8 cellular contexts compared by ENCODE assay signal in the genomic region with DNA sequence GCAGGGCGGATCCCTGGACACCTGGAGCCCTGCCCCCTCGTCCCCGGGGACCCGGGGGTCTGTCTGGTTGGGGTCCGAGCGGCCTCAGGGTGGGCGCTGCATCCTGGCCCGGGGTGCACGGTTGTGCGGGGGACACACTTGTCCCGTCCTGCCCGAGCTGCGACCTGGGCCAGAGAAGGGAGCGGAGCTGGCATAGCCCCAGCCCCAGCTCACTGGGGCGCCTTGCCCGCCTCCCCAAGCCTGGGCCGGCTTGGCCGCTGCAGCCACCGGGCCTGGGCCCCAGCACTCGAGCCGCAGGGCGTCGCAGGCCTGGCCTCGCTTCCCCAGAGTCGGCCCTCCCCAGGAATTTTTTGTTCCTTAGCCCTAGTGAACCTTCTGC. TPM values are rescaled to one million over a fixed set of nuclear protein-coding genes. Genes with fewer than 3 reads are reported as not detected.
A peak's percentile ranks its signal among the peaks of the same experiment; 100 is the strongest.
DNase-seq lines count a peak whose midpoint lies in the region; ATAC-seq and TF ChIP-seq lines count a peak whose summit lies in the region.

No MANE protein-coding gene starts in this region.

- H3K4me3 ChIP-seq in HFF-Myc (replicated peaks; ENCODE audit: low read depth, low read length) (peak overlapping the region; percentile 43), subcutaneous abdominal adipose tissue (ENCODE audit: low read depth in 1 of 5, low read length in 5 of 5) (peak overlapping the region in 4 of 5 donors; percentile 66 to 81 (median 74))

- TF ChIP-seq CTCF in HFF-Myc (IDR thresholded peaks at IDR 0.05; ENCODE audit: low read depth, low read length, missing control alignments) = no peak

- peaks cover 0 to 15% (median 5%) of the 10 kb centered on the region in 5 donors for H3K27me3 ChIP-seq in subcutaneous abdominal adipose tissue (ENCODE audit: control insufficient read depth in 5 of 5, insufficient read depth in 4 of 5, low read length in 5 of 5)

- no peaks in the 10 kb centered on the region for H3K9me3 ChIP-seq in subcutaneous abdominal adipose tissue (ENCODE audit: control insufficient read depth in 5 of 5, low read length in 5 of 5)

- no peak for ATAC-seq in central memory CD8-positive, alpha-beta T cell (replicated peaks; ENCODE audit: extremely low read depth, poor library complexity, severe bottlenecking)
- ATAC-seq in left lobe of liver (peak; percentile 7), HG03521 (IDR thresholded peaks at IDR 0.05; ENCODE audit: unreplicated experiment) (no peak), GM19328 (IDR thresholded peaks at IDR 0.05; ENCODE audit: unreplicated experiment) (no peak)
- ATAC-seq in activated CD4-positive, CD25-positive, alpha-beta regulatory T cell treated with anti-CD3 and anti-CD28 coated beads, Interleukin-2, amount 50 U/mL, for 24 hours = no peak

- no peak overlapping the region for H3K27ac ChIP-seq in subcutaneous abdominal adipose tissue (ENCODE audit: low read depth, low read length)

- H3K27ac Mint-ChIP-seq in central memory CD8-positive, alpha-beta T cell (ENCODE audit: low read depth) = no peak overlapping the region

- H3K9ac ChIP-seq in subcutaneous abdominal adipose tissue (ENCODE audit: low read length in 5 of 5) = peak overlapping the region in 4 of 5 donors; percentile 39 to 71 (median 54)

- H3K36me3 ChIP-seq in subcutaneous abdominal adipose tissue (ENCODE audit: control insufficient read depth in 5 of 5, insufficient read depth in 5 of 5, low read length in 5 of 5) = peaks cover 0 to 24% (median 18%) of the 10 kb centered on the region in 5 donors

- no peaks in the 10 kb centered on the region for H3K9me3 Mint-ChIP-seq in central memory CD8-positive, alpha-beta T cell

- H3K4me1 Mint-ChIP-seq in central memory CD8-positive, alpha-beta T cell = peaks cover 13% of the 10 kb centered on the region

- H3K4me1 ChIP-seq in subcutaneous abdominal adipose tissue (ENCODE audit: control insufficient read depth in 5 of 5, insufficient read depth in 5 of 5, low read length in 5 of 5) = peaks cover 0 to 13% (median 9%) of the 10 kb centered on the region in 5 donors

- peak overlapping the region; percentile 60 for H3K4me3 Mint-ChIP-seq in central memory CD8-positive, alpha-beta T cell

- no peak for DNase-seq in HFF-Myc (ENCODE audit: extremely low read depth, low read depth)
- DNase-seq in central memory CD8-positive, alpha-beta T cell (ENCODE audit: low spot score in 2 of 2) = no peak
- no peak for DNase-seq in left lobe of liver (ENCODE audit: low spot score)
- no peak for DNase-seq in pons (ENCODE audit: low spot score)

- peaks cover 7% of the 10 kb centered on the region for H3K36me3 Mint-ChIP-seq in central memory CD8-positive, alpha-beta T cell (ENCODE audit: insufficient read depth)

- H3K27me3 Mint-ChIP-seq in central memory CD8-positive, alpha-beta T cell = peaks cover 10% of the 10 kb centered on the region

RNA-seq across cellular contexts. Expression of a gene that starts 54.5 kb away (rescaled TPM):
- total RNA-seq in left lobe of liver = 23.9 TPM
